36 cellular contexts compared by ENCODE assay signal in the genomic region with DNA sequence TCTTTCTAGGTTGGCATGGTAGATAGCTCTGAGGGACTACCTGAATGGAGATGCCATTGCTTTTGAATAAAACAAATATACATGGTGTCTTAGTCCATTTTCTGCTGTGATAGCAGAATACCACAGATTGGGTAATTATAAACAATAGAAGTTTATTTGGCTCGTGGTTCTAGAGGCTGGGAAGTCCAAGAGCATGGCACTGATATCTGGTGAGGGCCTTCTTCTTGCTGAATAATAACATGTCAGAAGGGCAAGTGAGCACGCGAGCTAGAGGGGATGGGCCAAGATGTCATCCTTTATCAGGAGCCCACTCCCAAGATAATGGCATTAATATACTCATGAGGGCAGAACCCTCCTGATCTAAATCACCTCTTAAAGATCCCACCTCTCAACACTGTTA. TPM values are rescaled to one million over a fixed set of nuclear protein-coding genes. Genes with fewer than 3 reads are reported as not detected.
"Had no signal": no experiment of that assay in that cellular context is flagged by ENCODE, and none has a peak within 500 bp of the region (broad histone marks: within the 10 kb centered on the region; RNA-seq: fewer than 3 reads in every experiment).

No MANE protein-coding gene starts in this region.

- ATAC-seq: activated CD8-positive, alpha-beta T cell treated with anti-CD3 and anti-CD28 coated beads for 36 hours; activated naive CD4-positive, alpha-beta T cell treated with anti-CD3 and anti-CD28 coated beads, Interleukin-2, amount 50 U/mL, for 72 hours; body of pancreas; gastroesophageal sphincter; heart right ventricle had no signal

- FAIRE-seq: colon, endometrium, endothelial cell of umbilical vein had no signal

- H3K36me3 ChIP-seq: adrenal gland had no signal

- H3K27ac ChIP-seq: body of pancreas, epithelial cell of prostate, esophagus squamous epithelium, gastroesophageal sphincter, heart right ventricle had no signal

- H3K9me3 ChIP-seq: adrenal gland, body of pancreas, esophagus squamous epithelium, gastroesophageal sphincter had no signal

- H3K27me3 Mint-ChIP-seq: activated CD4-positive, alpha-beta T cell treated with anti-CD3 and anti-CD28 coated beads, Interleukin-2, amount 10 ng/mL, durations not matched to agents 7 days and 5 days; activated CD8-positive, alpha-beta T cell treated with anti-CD3 and anti-CD28 coated beads for 36 hours; activated naive CD4-positive, alpha-beta T cell treated with anti-CD3 and anti-CD28 coated beads, Interleukin-2, amount 10 ng/mL, durations not matched to agents 7 days and 5 days had no signal

- DNase-seq: activated CD4-positive, alpha-beta T cell treated with anti-CD3 and anti-CD28 coated beads for 4 hours; activated CD4-positive, alpha-beta T cell treated with anti-CD3 and anti-CD28 coated beads, Interleukin-2, amount 10 ng/mL, durations not matched to agents 7 days and 5 days; activated CD4-positive, alpha-beta T cell treated with anti-CD3 and anti-CD28 coated beads, Interleukin-2, amount 50 U/mL, for 48 hours; activated CD4-positive, CD25-positive, alpha-beta regulatory T cell; activated CD4-positive, CD25-positive, alpha-beta regulatory T cell treated with anti-CD3 and anti-CD28 coated beads, Interleukin-2, amount 50 U/mL, for 72 hours; activated CD8-positive, alpha-beta memory T cell treated with anti-CD3 and anti-CD28 coated beads for 24 hours; activated CD8-positive, alpha-beta T cell treated with anti-CD3 and anti-CD28 coated beads for 36 hours; activated gamma-delta T cell; activated naive CD4-positive, alpha-beta T cell; activated naive CD4-positive, alpha-beta T cell treated with anti-CD3 and anti-CD28 coated beads, Interleukin-2, amount 10 ng/mL, durations not matched to agents 7 days and 5 days; activated T-cell treated with anti-CD3 and anti-CD28 coated beads, Interleukin-2, amount 50 U/mL, for 1 hour; adrenal gland; amygdala; aorta; body of pancreas; caudate nucleus; cortex of kidney; effector CD8-positive, alpha-beta T cell; esophagus squamous epithelium; foreskin melanocyte; heart right ventricle; T-helper 2 cell had no signal

- H3K4me3 ChIP-seq: adrenal gland, body of pancreas, esophagus squamous epithelium, gastroesophageal sphincter, heart right ventricle had no signal

- H3K27me3 ChIP-seq: adrenal gland, body of pancreas, esophagus squamous epithelium, gastroesophageal sphincter, heart right ventricle had no signal

- H3K4me3 Mint-ChIP-seq: activated CD4-positive, alpha-beta T cell treated with anti-CD3 and anti-CD28 coated beads, Interleukin-2, amount 10 ng/mL, durations not matched to agents 7 days and 5 days; activated CD8-positive, alpha-beta T cell treated with anti-CD3 and anti-CD28 coated beads for 36 hours; activated naive CD4-positive, alpha-beta T cell treated with anti-CD3 and anti-CD28 coated beads, Interleukin-2, amount 10 ng/mL, durations not matched to agents 7 days and 5 days; activated T-helper 1 cell treated with anti-CD3 and anti-CD28 coated beads, Interleukin-12 subunit alpha, Interleukin-12 subunit beta, Interleukin-2, Interleukin-4 antibody, amounts not matched to agents 30 ng/mL and 10 ng/mL and 1 ng/mL, durations not matched to agents 14 hours and 24 hours and 36 hours had no signal

- H3K27ac Mint-ChIP-seq: activated CD4-positive, alpha-beta T cell treated with anti-CD3 and anti-CD28 coated beads, Interleukin-2, amount 10 ng/mL, durations not matched to agents 7 days and 5 days; activated CD8-positive, alpha-beta T cell treated with anti-CD3 and anti-CD28 coated beads for 36 hours; activated naive CD4-positive, alpha-beta T cell treated with anti-CD3 and anti-CD28 coated beads, Interleukin-2, amount 10 ng/mL, durations not matched to agents 7 days and 5 days; activated naive CD4-positive, alpha-beta T cell treated with anti-CD3 and anti-CD28 coated beads, Interleukin-2, amount 50 U/mL, for 72 hours; activated T-helper 1 cell treated with anti-CD3 and anti-CD28 coated beads, Interleukin-12 subunit alpha, Interleukin-12 subunit beta, Interleukin-2, Interleukin-4 antibody, amounts not matched to agents 30 ng/mL and 10 ng/mL and 1 ng/mL, durations not matched to agents 14 hours and 24 hours and 36 hours had no signal

- H3K9me3 Mint-ChIP-seq: activated naive CD4-positive, alpha-beta T cell treated with anti-CD3 and anti-CD28 coated beads, Interleukin-2, amount 10 ng/mL, durations not matched to agents 7 days and 5 days; activated naive CD4-positive, alpha-beta T cell treated with anti-CD3 and anti-CD28 coated beads, Interleukin-2, amount 50 U/mL, for 72 hours had no signal

RNA-seq across cellular contexts. Expression of a gene that starts 52.5 kb away (rescaled TPM):
- total RNA-seq: activated CD4-positive, alpha-beta T cell treated with anti-CD3 and anti-CD28 coated beads, Interleukin-2, amount 10 ng/mL, durations not matched to agents 7 days and 5 days; activated CD8-positive, alpha-beta T cell treated with anti-CD3 and anti-CD28 coated beads for 36 hours; activated naive CD4-positive, alpha-beta T cell treated with anti-CD3 and anti-CD28 coated beads, Interleukin-2, amount 50 U/mL, for 72 hours; activated T-helper 1 cell treated with anti-CD3 and anti-CD28 coated beads, Interleukin-12 subunit alpha, Interleukin-12 subunit beta, Interleukin-2, Interleukin-4 antibody, amounts not matched to agents 30 ng/mL and 10 ng/mL and 1 ng/mL, durations not matched to agents 14 hours and 24 hours and 36 hours; adrenal gland; aorta; body of pancreas; chondrocyte; dermis microvascular lymphatic vessel endothelial cell; endothelial cell of umbilical vein; esophagus squamous epithelium; fibroblast of lung; fibroblast of villous mesenchyme; gastroesophageal sphincter; glomerular endothelial cell; heart right ventricle; T-helper 1 cell treated with Interleukin-12 subunit alpha and Interleukin-12 subunit beta and Interleukin-4 antibody, amounts not matched to agents 30 ng/mL and 1 ng/mL, for 36 hours had no signal
- polyA plus RNA-seq: aorta, endothelial cell of umbilical vein, esophagus, fibroblast of lung, heart right ventricle had no signal
